ENCODE assay signal across 13 cellular contexts in genomic region chr19:33311326-33311682, GRCh38. TPM values are rescaled to one million over a fixed set of nuclear protein-coding genes. Genes with fewer than 3 reads are reported as not detected.
DNase-seq lines count a peak whose midpoint lies in the region; ATAC-seq and TF ChIP-seq lines count a peak whose summit lies in the region.
"Had no signal": no experiment of that assay in that cellular context is flagged by ENCODE, and none has a peak within 500 bp of the region (broad histone marks: within the 10 kb centered on the region; RNA-seq: fewer than 3 reads in every experiment).

No MANE protein-coding gene starts in this region.

- ATAC-seq in GM23338 (peak; percentile 72), mucosa of descending colon (peak; percentile 83), HG03439 (IDR thresholded peaks at IDR 0.05; ENCODE audit: unreplicated experiment) (no peak), Right ventricle myocardium superior (ENCODE audit: poor library complexity) (no peak)
- ATAC-seq: right cardiac atrium had no signal

- H3K4me2 ChIP-seq in GM23338: no peak overlapping the region

- POLR2A ChIA-PET in activated CD4-positive, alpha-beta memory T cell treated with anti-CD3 and anti-CD28 coated beads, Interleukin-2, amount 10 ng/mL, durations not matched to agents 7 days and 5 days (lab: Charles Lee): no interaction called here

- peak overlapping the region; percentile 80; the same call in 1 of the 2 replicates for H2AFZ ChIP-seq in GM23338

- H4K20me1 ChIP-seq in GM23338 (replicated peaks; ENCODE audit: insufficient read depth): no peaks in the 10 kb centered on the region

- TF ChIP-seq CTCF in C4-2B (conservative IDR thresholded peaks at IDR 0.05): peak; percentile 65
- peak; percentile 48 to 65 for TF ChIP-seq CTCF in GM23338 (conservative IDR thresholded peaks at IDR 0.05; ENCODE audit: low read depth in 2 of 2)
- no peak for TF ChIP-seq CTCF in mucosa of descending colon (IDR thresholded peaks at IDR 0.05)

- no peak overlapping the region for H3K27ac Mint-ChIP-seq in GM23338
- H3K27ac Mint-ChIP-seq in activated CD4-positive, alpha-beta memory T cell treated with anti-CD3 and anti-CD28 coated beads, Interleukin-2, amount 10 ng/mL, durations not matched to agents 7 days and 5 days: no peak overlapping the region
- H3K27ac Mint-ChIP-seq: activated T-helper 2 cell treated with anti-CD3 and anti-CD28 coated beads, Interferon-gamma antibody, Interleukin-2, Interleukin-4, amounts not matched to agents 10 μg/mL and 5 μg/mL and 100 μg/mL, durations not matched to agents 14 hours and 24 hours and 36 hours had no signal

- no peaks in the 10 kb centered on the region for H3K27me3 ChIP-seq in GM23338 (ENCODE audit: insufficient read depth)

- intact Hi-C loops in mucosa of descending colon (cut with DNase I, micrococcal nuclease): no loop called here
- intact Hi-C loops in Right ventricle myocardium superior (cut with DNase I): no loop called here

- H3K36me3 Mint-ChIP-seq in GM23338 (ENCODE audit: low read depth): no peaks in the 10 kb centered on the region
- H3K36me3 Mint-ChIP-seq in activated CD4-positive, alpha-beta memory T cell treated with anti-CD3 and anti-CD28 coated beads, Interleukin-2, amount 10 ng/mL, durations not matched to agents 7 days and 5 days (ENCODE audit: low read depth): no peaks in the 10 kb centered on the region
- H3K36me3 Mint-ChIP-seq: mesothelial cell of epicardium had no signal

- H3K4me3 Mint-ChIP-seq in GM23338: no peak overlapping the region
- no peak overlapping the region for H3K4me3 Mint-ChIP-seq in activated CD4-positive, alpha-beta memory T cell treated with anti-CD3 and anti-CD28 coated beads, Interleukin-2, amount 10 ng/mL, durations not matched to agents 7 days and 5 days
- H3K4me3 Mint-ChIP-seq: mesothelial cell of epicardium had no signal

- H3K27ac ChIP-seq in C4-2B: peak overlapping the region; percentile 94
- H3K27ac ChIP-seq in GM23338 (ENCODE audit: low read depth): no peak overlapping the region

- no peak for DNase-seq in GM23338 (ENCODE audit: low spot score)
- peak; percentile 26 for DNase-seq in activated CD4-positive, alpha-beta memory T cell treated with anti-CD3 and anti-CD28 coated beads, Interleukin-2, amount 10 ng/mL, durations not matched to agents 7 days and 5 days
- DNase-seq in mucosa of descending colon: peak; percentile 65 to 76 (median 73)
- no peak for DNase-seq in GOT3 (lab: John Stamatoyannopoulos, UW)
- no peak for DNase-seq in NCI-H1048 (lab: John Stamatoyannopoulos, UW)
- DNase-seq in Right ventricle myocardium superior: no peak
- DNase-seq: COR-L47, NCI-H1105, right cardiac atrium had no signal

- H3K36me3 ChIP-seq in GM23338 (ENCODE audit: insufficient read depth): no peaks in the 10 kb centered on the region
- H3K36me3 ChIP-seq in mucosa of descending colon (ENCODE audit: low read depth): no peaks in the 10 kb centered on the region

- H3K4me1 ChIP-seq in GM23338 (ENCODE audit: insufficient read depth): 0 out of 2 replicates have a peak, but pooled peaks cover 6% of the 10 kb centered on the region
- H3K4me1 ChIP-seq in mucosa of descending colon (ENCODE audit: low read depth): peaks cover 21% of the 10 kb centered on the region

- peaks cover 9% of the 10 kb centered on the region for H3K4me1 Mint-ChIP-seq in GM23338
- no peaks in the 10 kb centered on the region for H3K4me1 Mint-ChIP-seq in activated CD4-positive, alpha-beta memory T cell treated with anti-CD3 and anti-CD28 coated beads, Interleukin-2, amount 10 ng/mL, durations not matched to agents 7 days and 5 days

- H3K9me2 ChIP-seq in GM23338 (ENCODE audit: insufficient read depth): no peaks in the 10 kb centered on the region

- H3K4me3 ChIP-seq in GM23338: no peak overlapping the region
- no peak overlapping the region for H3K4me3 ChIP-seq in mucosa of descending colon

- no peaks in the 10 kb centered on the region for H3F3A ChIP-seq in GM23338 (replicated peaks; ENCODE audit: low read depth)

- CTCF ChIA-PET in activated CD4-positive, alpha-beta memory T cell treated with anti-CD3 and anti-CD28 coated beads, Interleukin-2, amount 10 ng/mL, durations not matched to agents 7 days and 5 days (lab: Charles Lee): interaction anchor here (0.5 to 1.3 kb wide), 3 partner anchors 29 to 135 kb away, joined by 3 to 4 read pairs (median 3); no protein-coding TSS in a partner anchor

- no peaks in the 10 kb centered on the region for H3K79me2 ChIP-seq in GM23338 (replicated peaks; ENCODE audit: insufficient read depth)

- no peaks in the 10 kb centered on the region for H3K9me3 ChIP-seq in mucosa of descending colon

- peaks cover 10% of the 10 kb centered on the region for H3K27me3 Mint-ChIP-seq in GM23338 (ENCODE audit: insufficient read depth, low read depth, poor library complexity)
- H3K27me3 Mint-ChIP-seq in activated CD4-positive, alpha-beta memory T cell treated with anti-CD3 and anti-CD28 coated beads, Interleukin-2, amount 10 ng/mL, durations not matched to agents 7 days and 5 days: peaks cover 7% of the 10 kb centered on the region

- H3K9me3 Mint-ChIP-seq in GM23338: no peaks in the 10 kb centered on the region; the same call in 2 of the 3 replicates
- H3K9me3 Mint-ChIP-seq in activated CD4-positive, alpha-beta memory T cell treated with anti-CD3 and anti-CD28 coated beads, Interleukin-2, amount 10 ng/mL, durations not matched to agents 7 days and 5 days: no peaks in the 10 kb centered on the region
- H3K9me3 Mint-ChIP-seq: activated T-helper 2 cell treated with anti-CD3 and anti-CD28 coated beads, Interferon-gamma antibody, Interleukin-2, Interleukin-4, amounts not matched to agents 10 μg/mL and 5 μg/mL and 100 μg/mL, durations not matched to agents 14 hours and 24 hours and 36 hours; mesothelial cell of epicardium had no signal

TF ChIP-seq in GM23338, 12 proteins besides CTCF, POLR2A, EP300 and RAD21 (continues in another document):
- TF ChIP-seq JUNB (IDR thresholded peaks at IDR 0.05; ENCODE audit: unreplicated experiment): no peak
- TF ChIP-seq, protein P1, sequence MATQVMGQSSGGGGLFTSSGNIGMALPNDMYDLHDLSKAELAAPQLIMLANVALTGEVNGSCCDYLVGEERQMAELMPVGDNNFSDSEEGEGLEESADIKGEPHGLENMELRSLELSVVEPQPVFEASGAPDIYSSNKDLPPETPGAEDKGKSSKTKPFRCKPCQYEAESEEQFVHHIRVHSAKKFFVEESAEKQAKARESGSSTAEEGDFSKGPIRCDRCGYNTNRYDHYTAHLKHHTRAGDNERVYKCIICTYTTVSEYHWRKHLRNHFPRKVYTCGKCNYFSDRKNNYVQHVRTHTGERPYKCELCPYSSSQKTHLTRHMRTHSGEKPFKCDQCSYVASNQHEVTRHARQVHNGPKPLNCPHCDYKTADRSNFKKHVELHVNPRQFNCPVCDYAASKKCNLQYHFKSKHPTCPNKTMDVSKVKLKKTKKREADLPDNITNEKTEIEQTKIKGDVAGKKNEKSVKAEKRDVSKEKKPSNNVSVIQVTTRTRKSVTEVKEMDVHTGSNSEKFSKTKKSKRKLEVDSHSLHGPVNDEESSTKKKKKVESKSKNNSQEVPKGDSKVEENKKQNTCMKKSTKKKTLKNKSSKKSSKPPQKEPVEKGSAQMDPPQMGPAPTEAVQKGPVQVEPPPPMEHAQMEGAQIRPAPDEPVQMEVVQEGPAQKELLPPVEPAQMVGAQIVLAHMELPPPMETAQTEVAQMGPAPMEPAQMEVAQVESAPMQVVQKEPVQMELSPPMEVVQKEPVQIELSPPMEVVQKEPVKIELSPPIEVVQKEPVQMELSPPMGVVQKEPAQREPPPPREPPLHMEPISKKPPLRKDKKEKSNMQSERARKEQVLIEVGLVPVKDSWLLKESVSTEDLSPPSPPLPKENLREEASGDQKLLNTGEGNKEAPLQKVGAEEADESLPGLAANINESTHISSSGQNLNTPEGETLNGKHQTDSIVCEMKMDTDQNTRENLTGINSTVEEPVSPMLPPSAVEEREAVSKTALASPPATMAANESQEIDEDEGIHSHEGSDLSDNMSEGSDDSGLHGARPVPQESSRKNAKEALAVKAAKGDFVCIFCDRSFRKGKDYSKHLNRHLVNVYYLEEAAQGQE (IDR thresholded peaks at IDR 0.05; ENCODE audit: unreplicated experiment): no peak

RNA-seq across cellular contexts. Expression of gene CEBPA, which starts 9.0 kb away (rescaled TPM):
- total RNA-seq in GM23338 (2014; rRNA removed; shearing (Covaris generic)): 2.6 and 5.0 TPM in 2 replicates
- polyA plus RNA-seq in GM23338 (2016; fragmentation: Nextera tagmentation; extraction: Ambion mirVana): 0.50 and 1.2 TPM in 2 replicates
- under 1 TPM; 0.18 to 0.20 TPM for total RNA-seq in activated CD4-positive, alpha-beta memory T cell treated with anti-CD3 and anti-CD28 coated beads, Interleukin-2, amount 10 ng/mL, durations not matched to agents 7 days and 5 days
- total RNA-seq in mucosa of descending colon (10 to 100 TPM; 30.1 to 73.2 (median 66.1) TPM), Right ventricle myocardium superior (3.4 TPM)

Comparison
In these comparisons a context has a peak if more than half of its experiments do, and no peak if none do; other contexts are left out.
1. ATAC-seq: peak in GM23338 (single experiment) and mucosa of descending colon (single experiment); none in HG03439 (single experiment) and Right ventricle myocardium superior (single experiment).
2. DNase-seq: peak in activated CD4-positive, alpha-beta memory T cell treated with anti-CD3 and anti-CD28 coated beads, Interleukin-2, amount 10 ng/mL, durations not matched to agents 7 days and 5 days (single experiment) and mucosa of descending colon (3 of 3); none in GM23338 (single experiment), GOT3 (single experiment), NCI-H1048 (single experiment) and Right ventricle myocardium superior (single experiment).